ENCODE assay signal across 9 cellular contexts in genomic region chr3:49689887-49690624, GRCh38. TPM values are rescaled to one million over a fixed set of nuclear protein-coding genes. Genes with fewer than 3 reads are reported as not detected.
DNase-seq lines count a peak whose midpoint lies in the region; ATAC-seq, FAIRE-seq and TF ChIP-seq lines count a peak whose summit lies in the region.
"Not testable (repeated sequence)": the region's sequence is repeated elsewhere in the genome, so short reads cannot be mapped to it uniquely, and the experiment has no call there.
"Had no signal": no experiment of that assay in that cellular context is flagged by ENCODE, and none has a peak within 500 bp of the region (broad histone marks: within the 10 kb centered on the region; RNA-seq: fewer than 3 reads in every experiment).

No MANE protein-coding gene starts in this region.

- DNase-seq in CD4-positive, CD25-positive, alpha-beta regulatory T cell; SJCRH30; activated naive CD8-positive, alpha-beta T cell treated with anti-CD3 and anti-CD28 coated beads, Interleukin-2, amount 10 ng/mL, durations not matched to agents 7 days and 5 days; endothelial cell (ENCODE audit: low spot score); keratinocyte (ENCODE audit: low read depth, low spot score); neuronal stem cell (ENCODE audit: low spot score); thoracic aorta (ENCODE audit: low spot score): not testable (repeated sequence)

- peak overlapping the region in 2 of 3 donors; percentile 94 to 95 for H3K27ac Mint-ChIP-seq in CD4-positive, CD25-positive, alpha-beta regulatory T cell
- peak overlapping the region; percentile 95 for H3K27ac Mint-ChIP-seq in activated naive CD8-positive, alpha-beta T cell treated with anti-CD3 and anti-CD28 coated beads, Interleukin-2, amount 10 ng/mL, durations not matched to agents 7 days and 5 days
- H3K27ac Mint-ChIP-seq in endothelial cell (ENCODE audit: unreplicated experiment), result peak overlapping the region; percentile 61

- peak overlapping the region; percentile 22 for H2BK12ac ChIP-seq in neuronal stem cell (ENCODE audit: low read length)

- not testable (repeated sequence) for H4K8ac ChIP-seq in neuronal stem cell (ENCODE audit: low read depth, low read length)

- H2BK5ac ChIP-seq in neuronal stem cell (ENCODE audit: low read length), result peak overlapping the region; percentile 82

- peak overlapping the region; percentile 77 for H3K4me3 ChIP-seq in CD4-positive, CD25-positive, alpha-beta regulatory T cell (ENCODE audit: low read depth, low read length)
- H3K4me3 ChIP-seq in SJCRH30 (peak overlapping the region; percentile 99), keratinocyte (ENCODE audit: control insufficient read depth in 2 of 3, extremely low read depth in 1 of 3, insufficient read depth in 2 of 3, low read depth in 1 of 3, low read length in 3 of 3) (peak overlapping the region; percentile 83 to 92 (median 86)), neuronal stem cell (ENCODE audit: low read length in 2 of 2) (peak overlapping the region; percentile 86 to 96), thoracic aorta (peak overlapping the region; percentile 94)

- H3K14ac ChIP-seq in neuronal stem cell (ENCODE audit: low read length), result peak overlapping the region; percentile 38

- POLR2A ChIA-PET in activated naive CD8-positive, alpha-beta T cell treated with anti-CD3 and anti-CD28 coated beads, Interleukin-2, amount 10 ng/mL, durations not matched to agents 7 days and 5 days (lab: Charles Lee), result not testable (repeated sequence)

- not testable (repeated sequence) for H3K36me3 ChIP-seq in CD4-positive, CD25-positive, alpha-beta regulatory T cell (ENCODE audit: control insufficient read depth, insufficient read depth, low read length); SJCRH30; keratinocyte (ENCODE audit: control insufficient read depth in 2 of 2, extremely low read depth in 1 of 2, insufficient read depth in 2 of 2, low read length in 2 of 2); neuronal stem cell (replicated peaks in 1 of 2; ENCODE audit: control insufficient read depth in 2 of 2, insufficient read depth in 2 of 2, low read length in 2 of 2); thoracic aorta

- H2BK15ac ChIP-seq in neuronal stem cell (ENCODE audit: low read length), result not testable (repeated sequence)

- H3K9me3 Mint-ChIP-seq in CD4-positive, CD25-positive, alpha-beta regulatory T cell; activated naive CD8-positive, alpha-beta T cell treated with anti-CD3 and anti-CD28 coated beads, Interleukin-2, amount 10 ng/mL, durations not matched to agents 7 days and 5 days; endothelial cell (ENCODE audit: unreplicated experiment): not testable (repeated sequence)

- H3K4me1 Mint-ChIP-seq in CD4-positive, CD25-positive, alpha-beta regulatory T cell, result peaks cover 10 to 53% (median 33%) of the 10 kb centered on the region in 4 donors
- peaks cover 16% of the 10 kb centered on the region for H3K4me1 Mint-ChIP-seq in activated naive CD8-positive, alpha-beta T cell treated with anti-CD3 and anti-CD28 coated beads, Interleukin-2, amount 10 ng/mL, durations not matched to agents 7 days and 5 days
- H3K4me1 Mint-ChIP-seq in endothelial cell (ENCODE audit: unreplicated experiment), result peaks cover 12% of the 10 kb centered on the region

- H2BK120ac ChIP-seq in neuronal stem cell (ENCODE audit: low read depth, low read length), result not testable (repeated sequence)

- H3K79me2 ChIP-seq in keratinocyte (ENCODE audit: control insufficient read depth, insufficient read depth, low read length), result peaks cover 24% of the 10 kb centered on the region

- not testable (repeated sequence) for H4K91ac ChIP-seq in neuronal stem cell (ENCODE audit: low read depth, low read length, poor library complexity)

- dilution Hi-C loops in keratinocyte (cut with MboI; ENCODE audit: extremely low pct_ligation_motif_present, low sequenced_read_pairs), result not testable (repeated sequence)

- not testable (repeated sequence) for FAIRE-seq in keratinocyte (lab: Jason Lieb, UNC)

- H3K9me3 ChIP-seq in CD4-positive, CD25-positive, alpha-beta regulatory T cell (ENCODE audit: control insufficient read depth in 2 of 2, low read length in 2 of 2); SJCRH30 (replicated peaks); keratinocyte (ENCODE audit: control insufficient read depth, low read depth, low read length); neuronal stem cell (replicated peaks in 1 of 2; ENCODE audit: control insufficient read depth in 2 of 2, insufficient read depth in 1 of 2, low read depth in 1 of 2, low read length in 2 of 2); thoracic aorta: not testable (repeated sequence)

- H3K4me2 ChIP-seq in keratinocyte (ENCODE audit: control insufficient read depth, extremely low read depth, insufficient read depth, low read depth, low read length), result peak overlapping the region; percentile 94
- peak overlapping the region; percentile 97 for H3K4me2 ChIP-seq in neuronal stem cell (ENCODE audit: insufficient read depth, low read length, poor library complexity, severe bottlenecking)

- H3K27me3 Mint-ChIP-seq in CD4-positive, CD25-positive, alpha-beta regulatory T cell, result peaks cover 16% of the 10 kb centered on the region
- H3K27me3 Mint-ChIP-seq in activated naive CD8-positive, alpha-beta T cell treated with anti-CD3 and anti-CD28 coated beads, Interleukin-2, amount 10 ng/mL, durations not matched to agents 7 days and 5 days; endothelial cell (ENCODE audit: unreplicated experiment): not testable (repeated sequence)

- H3K18ac ChIP-seq in neuronal stem cell (ENCODE audit: low read length), result peak overlapping the region; percentile 17

- not testable (repeated sequence) for H3K36me3 Mint-ChIP-seq in CD4-positive, CD25-positive, alpha-beta regulatory T cell; activated naive CD8-positive, alpha-beta T cell treated with anti-CD3 and anti-CD28 coated beads, Interleukin-2, amount 10 ng/mL, durations not matched to agents 7 days and 5 days; endothelial cell (ENCODE audit: low read depth, unreplicated experiment)

- H3K4ac ChIP-seq in neuronal stem cell (ENCODE audit: low read length), result not testable (repeated sequence)

- peak overlapping the region; percentile 96 to 98 (median 98) for H3K4me3 Mint-ChIP-seq in CD4-positive, CD25-positive, alpha-beta regulatory T cell
- peak overlapping the region; percentile 95 for H3K4me3 Mint-ChIP-seq in activated naive CD8-positive, alpha-beta T cell treated with anti-CD3 and anti-CD28 coated beads, Interleukin-2, amount 10 ng/mL, durations not matched to agents 7 days and 5 days
- H3K4me3 Mint-ChIP-seq in endothelial cell (ENCODE audit: unreplicated experiment), result peak overlapping the region; percentile 92

- H4K20me1 ChIP-seq in keratinocyte (ENCODE audit: control insufficient read depth, extremely low read depth, insufficient read depth, low read length), result not testable (repeated sequence)

- H3K27ac ChIP-seq in CD4-positive, CD25-positive, alpha-beta regulatory T cell (ENCODE audit: insufficient read depth, low read length, poor library complexity, severe bottlenecking), result peak overlapping the region; percentile 74
- H3K27ac ChIP-seq in SJCRH30, result peak overlapping the region; percentile 37; the same call in 1 of the 2 replicates
- H3K27ac ChIP-seq in keratinocyte (ENCODE audit: control insufficient read depth, insufficient read depth, low read length), result peak overlapping the region; percentile 54
- not testable (repeated sequence) for H3K27ac ChIP-seq in neuronal stem cell (replicated peaks; ENCODE audit: low read length)
- peak overlapping the region; percentile 53 to 64 for H3K27ac ChIP-seq in thoracic aorta

- peaks cover 36% of the 10 kb centered on the region for H3K4me1 ChIP-seq in CD4-positive, CD25-positive, alpha-beta regulatory T cell (ENCODE audit: control insufficient read depth, insufficient read depth, low read length, poor library complexity, severe bottlenecking)
- not testable (repeated sequence) for H3K4me1 ChIP-seq in SJCRH30; keratinocyte (ENCODE audit: control insufficient read depth, extremely low read depth, insufficient read depth, low read length); neuronal stem cell (ENCODE audit: control insufficient read depth in 2 of 2, insufficient read depth in 1 of 2, low read depth in 1 of 2, low read length in 2 of 2)
- H3K4me1 ChIP-seq in thoracic aorta (ENCODE audit: control insufficient read depth in 1 of 2, low read depth in 2 of 2), result peaks cover 17 to 31% of the 10 kb centered on the region in 2 donors

- H3K79me1 ChIP-seq in neuronal stem cell (ENCODE audit: low read depth, low read length), result not testable (repeated sequence)

- TF ChIP-seq CTCF in endothelial cell (IDR thresholded peaks at IDR 0.05; ENCODE audit: unreplicated experiment); keratinocyte (optimal IDR thresholded peaks at IDR 0.05 in 1 of 3, IDR thresholded peaks at IDR 0.05 in 1 of 3, conservative IDR thresholded peaks at IDR 0.05 in 1 of 3; ENCODE audit: extremely low read depth in 1 of 3, insufficient read depth in 2 of 3, low read length in 3 of 3); thoracic aorta (IDR thresholded peaks at IDR 0.05): not testable (repeated sequence)

- H3K23ac ChIP-seq in neuronal stem cell (ENCODE audit: low read depth, low read length, poor library complexity), result not testable (repeated sequence)

- H3K27me3 ChIP-seq in CD4-positive, CD25-positive, alpha-beta regulatory T cell (ENCODE audit: control insufficient read depth, insufficient read depth, low read length); SJCRH30; keratinocyte (ENCODE audit: control insufficient read depth, extremely low read depth, insufficient read depth, low read length); neuronal stem cell (ENCODE audit: control insufficient read depth in 3 of 3, insufficient read depth in 3 of 3, low read depth in 1 of 3, low read length in 3 of 3); thoracic aorta (replicated peaks; ENCODE audit: insufficient read depth): not testable (repeated sequence)

- H2AFZ ChIP-seq in keratinocyte (ENCODE audit: control insufficient read depth, low read length), result peak overlapping the region; percentile 85
- peak overlapping the region; percentile 94 for H2AFZ ChIP-seq in neuronal stem cell (ENCODE audit: low read length)

- not testable (repeated sequence) for ATAC-seq in CD4-positive, CD25-positive, alpha-beta regulatory T cell (ENCODE audit: low read depth in 2 of 2); activated naive CD8-positive, alpha-beta T cell treated with anti-CD3 and anti-CD28 coated beads, Interleukin-2, amount 10 ng/mL, durations not matched to agents 7 days and 5 days (ENCODE audit: low read depth); thoracic aorta (ENCODE audit: insufficient number of reproducible peaks, low FRiP score, low read depth)
- peak; percentile 26 for ATAC-seq in HG02938 (IDR thresholded peaks at IDR 0.05; ENCODE audit: unreplicated experiment)

- peak overlapping the region; percentile 84 for H3K9ac ChIP-seq in keratinocyte (ENCODE audit: control insufficient read depth, extremely low read depth, insufficient read depth, low read length)
- peak overlapping the region; percentile 70 for H3K9ac ChIP-seq in neuronal stem cell (ENCODE audit: low read depth, low read length, poor library complexity)

- WGBS in neuronal stem cell (ENCODE audit: extremely low coverage in 2 of 2, insufficient read length in 2 of 2, insufficient replicate concordance in 1 of 2), 2 donors, result no CpG with 5 or more reads among the region's 19 CpGs

- H2AK5ac ChIP-seq in neuronal stem cell (ENCODE audit: low read depth, low read length), result peak overlapping the region; percentile 43

- H3K9me1 ChIP-seq in keratinocyte (ENCODE audit: control insufficient read depth, extremely low read depth, insufficient read depth, low read length), result not testable (repeated sequence)

RNA-seq across cellular contexts. Expression of gene RNF123, which starts 0.7 kb away (rescaled TPM):
- total RNA-seq in CD4-positive, CD25-positive, alpha-beta regulatory T cell, result 47.1 TPM
- 10 to 100 TPM in 3 of 4 donors, 1 to 10 TPM in 1; 9.8 to 16.6 (median 12.6) TPM for polyA plus RNA-seq in CD4-positive, CD25-positive, alpha-beta regulatory T cell
- 12.0 and 12.3 TPM in 2 replicates for total RNA-seq in SJCRH30 (2014; rRNA removed; shearing (Covaris generic))
- total RNA-seq in activated naive CD8-positive, alpha-beta T cell treated with anti-CD3 and anti-CD28 coated beads, Interleukin-2, amount 10 ng/mL, durations not matched to agents 7 days and 5 days, result 10 to 100 TPM; 53.2 to 56.5 TPM
- 42.3 TPM for total RNA-seq in endothelial cell (ENCODE audit: unreplicated experiment)
- 18.1 to 34.4 TPM (median 20.4 TPM) in 3 replicates for polyA plus RNA-seq in keratinocyte
- polyA plus RNA-seq in keratinocyte (2011; ENCODE audit: low read depth), result 6.2 TPM
- 17.8 and 23.9 TPM in 2 replicates for polyA plus RNA-seq in keratinocyte (2011; cell fraction: cytosol; rRNA removed)
- 54.9 and 70.7 TPM in 2 replicates for polyA plus RNA-seq in keratinocyte (2011; cell fraction: nucleus; rRNA removed)
- 19.9 and 21.6 TPM in 2 replicates for polyA plus RNA-seq in keratinocyte (2012; ENCODE audit: low replicate concordance)
- 37.7 to 56.3 TPM (median 45.8 TPM) in 3 replicates for polyA minus RNA-seq in keratinocyte
- 38.9 TPM for polyA minus RNA-seq in keratinocyte (2011; cell fraction: cytosol; rRNA and poly(A)+ RNA removed)
- polyA minus RNA-seq in keratinocyte (2011; cell fraction: nucleus; rRNA and poly(A)+ RNA removed), result 31.8 and 35.1 TPM in 2 replicates
- polyA plus RNA-seq in neuronal stem cell (2013, experiment 1 of 2), result 21.9 TPM
- 20.9 TPM for polyA plus RNA-seq in neuronal stem cell (2013, experiment 2 of 2)
- total RNA-seq in thoracic aorta, result 10 to 100 TPM; 28.3 to 29.4 TPM

RNA-seq across cellular contexts. Expression of gene MST1, which starts 0.8 kb away (rescaled TPM):
- total RNA-seq in CD4-positive, CD25-positive, alpha-beta regulatory T cell, result 4.1 TPM
- polyA plus RNA-seq in CD4-positive, CD25-positive, alpha-beta regulatory T cell, result 1 to 10 TPM in 2 of 4 donors, under 1 TPM in 2; 0.76 to 1.6 (median 0.97) TPM
- total RNA-seq in SJCRH30 (2014; rRNA removed; shearing (Covaris generic)), result 0.84 and 3.3 TPM in 2 replicates
- 10 to 100 TPM; 10.3 to 11.0 TPM for total RNA-seq in activated naive CD8-positive, alpha-beta T cell treated with anti-CD3 and anti-CD28 coated beads, Interleukin-2, amount 10 ng/mL, durations not matched to agents 7 days and 5 days
- total RNA-seq in endothelial cell (ENCODE audit: unreplicated experiment) (22.0 TPM), thoracic aorta (1 to 10 TPM; 8.3 to 9.2 TPM)
- polyA plus RNA-seq in keratinocyte, result 4.5 to 12.4 TPM (median 5.2 TPM) in 3 replicates
- polyA plus RNA-seq in keratinocyte (2011; ENCODE audit: low read depth), result 4.0 TPM
- 0.57 and 1.1 TPM in 2 replicates for polyA plus RNA-seq in keratinocyte (2011; cell fraction: cytosol; rRNA removed)
- 41.1 and 57.5 TPM in 2 replicates for polyA plus RNA-seq in keratinocyte (2011; cell fraction: nucleus; rRNA removed)
- polyA plus RNA-seq in keratinocyte (2012; ENCODE audit: low replicate concordance), result 3.9 and 17.5 TPM in 2 replicates
- polyA minus RNA-seq in keratinocyte, result 2.4 to 3.6 TPM (median 3.5 TPM) in 3 replicates
- 4.4 TPM for polyA minus RNA-seq in keratinocyte (2011; cell fraction: cytosol; rRNA and poly(A)+ RNA removed)
- polyA minus RNA-seq in keratinocyte (2011; cell fraction: nucleus; rRNA and poly(A)+ RNA removed), result 2.3 and 5.2 TPM in 2 replicates
- polyA plus RNA-seq in neuronal stem cell (2013, experiment 1 of 2), result 10.4 TPM
- 11.3 TPM for polyA plus RNA-seq in neuronal stem cell (2013, experiment 2 of 2)

RNA-seq across cellular contexts. Expression of gene APEH, which starts 15.9 kb away (rescaled TPM):
- 87.7 TPM for total RNA-seq in CD4-positive, CD25-positive, alpha-beta regulatory T cell
- 100 to 1,000 TPM; 126 to 138 (median 135) TPM for polyA plus RNA-seq in CD4-positive, CD25-positive, alpha-beta regulatory T cell
- 61.8 and 63.0 TPM in 2 replicates for total RNA-seq in SJCRH30 (2014; rRNA removed; shearing (Covaris generic))
- total RNA-seq in activated naive CD8-positive, alpha-beta T cell treated with anti-CD3 and anti-CD28 coated beads, Interleukin-2, amount 10 ng/mL, durations not matched to agents 7 days and 5 days, result 100 to 1,000 TPM; 148 to 165 TPM
- total RNA-seq in endothelial cell (ENCODE audit: unreplicated experiment) (71.1 TPM), thoracic aorta (100 to 1,000 TPM in 1 of 2 donors, 10 to 100 TPM in 1; 57.6 to 108 TPM)
- polyA plus RNA-seq in keratinocyte, result 106 to 161 TPM (median 160 TPM) in 3 replicates
- 49.4 TPM for polyA plus RNA-seq in keratinocyte (2011; ENCODE audit: low read depth)
- 123 and 150 TPM in 2 replicates for polyA plus RNA-seq in keratinocyte (2011; cell fraction: cytosol; rRNA removed)
- polyA plus RNA-seq in keratinocyte (2011; cell fraction: nucleus; rRNA removed), result 169 and 199 TPM in 2 replicates
- 80.1 and 199 TPM in 2 replicates for polyA plus RNA-seq in keratinocyte (2012; ENCODE audit: low replicate concordance)
- polyA minus RNA-seq in keratinocyte, result 227 to 334 TPM (median 296 TPM) in 3 replicates
- 229 TPM for polyA minus RNA-seq in keratinocyte (2011; cell fraction: cytosol; rRNA and poly(A)+ RNA removed)
- 131 and 135 TPM in 2 replicates for polyA minus RNA-seq in keratinocyte (2011; cell fraction: nucleus; rRNA and poly(A)+ RNA removed)
- 50.1 TPM for polyA plus RNA-seq in neuronal stem cell (2013, experiment 1 of 2)
- polyA plus RNA-seq in neuronal stem cell (2013, experiment 2 of 2), result 46.8 TPM

RNA-seq across cellular contexts. Expression of gene AMIGO3, which starts 29.4 kb away (rescaled TPM):
- total RNA-seq in CD4-positive, CD25-positive, alpha-beta regulatory T cell, result not detected
- 1 to 10 TPM in 3 of 4 donors, under 1 TPM in 1; 0.53 to 1.5 (median 1.1) TPM for polyA plus RNA-seq in CD4-positive, CD25-positive, alpha-beta regulatory T cell
- total RNA-seq in SJCRH30 (2014; rRNA removed; shearing (Covaris generic)), result 3.9 and 4.2 TPM in 2 replicates
- total RNA-seq in activated naive CD8-positive, alpha-beta T cell treated with anti-CD3 and anti-CD28 coated beads, Interleukin-2, amount 10 ng/mL, durations not matched to agents 7 days and 5 days, result 1 to 10 TPM in 1 of 2 experiments, under 1 TPM in 1; 0.61 to 2.0 TPM
- total RNA-seq in endothelial cell (ENCODE audit: unreplicated experiment) (0.56 TPM), thoracic aorta (1 to 10 TPM; 3.0 to 5.8 TPM)
- 0.02 to 0.03 TPM in 2 of 3 replicates, not detected in the other for polyA plus RNA-seq in keratinocyte
- not detected for polyA plus RNA-seq in keratinocyte (2011; ENCODE audit: low read depth)
- not detected in 2 replicates for polyA plus RNA-seq in keratinocyte (2011; cell fraction: cytosol; rRNA removed)
- 0.17 TPM in 1 of 2 replicates, not detected in the other for polyA plus RNA-seq in keratinocyte (2011; cell fraction: nucleus; rRNA removed)
- 0.07 and 0.18 TPM in 2 replicates for polyA plus RNA-seq in keratinocyte (2012; ENCODE audit: low replicate concordance)
- not detected in 3 replicates for polyA minus RNA-seq in keratinocyte
- polyA minus RNA-seq in keratinocyte (2011; cell fraction: cytosol; rRNA and poly(A)+ RNA removed), result not detected
- 0.31 TPM in 1 of 2 replicates, not detected in the other for polyA minus RNA-seq in keratinocyte (2011; cell fraction: nucleus; rRNA and poly(A)+ RNA removed)
- polyA plus RNA-seq in neuronal stem cell (2013, experiment 1 of 2), result 1.0 TPM
- polyA plus RNA-seq in neuronal stem cell (2013, experiment 2 of 2), result 0.93 TPM
- total RNA-seq: renal cortical epithelial cell had no signal

RNA-seq across cellular contexts. Expression of gene GMPPB, which starts 33.7 kb away (rescaled TPM):
- 32.1 TPM for total RNA-seq in CD4-positive, CD25-positive, alpha-beta regulatory T cell
- 10 to 100 TPM; 14.7 to 29.7 (median 16.9) TPM for polyA plus RNA-seq in CD4-positive, CD25-positive, alpha-beta regulatory T cell
- 12.9 and 14.6 TPM in 2 replicates for total RNA-seq in SJCRH30 (2014; rRNA removed; shearing (Covaris generic))
- 10 to 100 TPM; 35.4 to 39.9 TPM for total RNA-seq in activated naive CD8-positive, alpha-beta T cell treated with anti-CD3 and anti-CD28 coated beads, Interleukin-2, amount 10 ng/mL, durations not matched to agents 7 days and 5 days
- 21.3 TPM for total RNA-seq in endothelial cell (ENCODE audit: unreplicated experiment)
- polyA plus RNA-seq in keratinocyte, result 17.1 to 22.2 TPM (median 17.4 TPM) in 3 replicates
- 4.7 TPM for polyA plus RNA-seq in keratinocyte (2011; ENCODE audit: low read depth)
- polyA plus RNA-seq in keratinocyte (2011; cell fraction: cytosol; rRNA removed), result 7.7 and 11.9 TPM in 2 replicates
- polyA plus RNA-seq in keratinocyte (2011; cell fraction: nucleus; rRNA removed), result 16.7 and 20.8 TPM in 2 replicates
- polyA plus RNA-seq in keratinocyte (2012; ENCODE audit: low replicate concordance), result 9.0 and 30.1 TPM in 2 replicates
- polyA minus RNA-seq in keratinocyte, result 19.8 to 37.5 TPM (median 21.4 TPM) in 3 replicates
- polyA minus RNA-seq in keratinocyte (2011; cell fraction: cytosol; rRNA and poly(A)+ RNA removed), result 15.0 TPM
- 8.2 and 8.4 TPM in 2 replicates for polyA minus RNA-seq in keratinocyte (2011; cell fraction: nucleus; rRNA and poly(A)+ RNA removed)
- 7.4 TPM for polyA plus RNA-seq in neuronal stem cell (2013, experiment 1 of 2)
- polyA plus RNA-seq in neuronal stem cell (2013, experiment 2 of 2), result 7.4 TPM
- 10 to 100 TPM; 30.5 to 43.1 TPM for total RNA-seq in thoracic aorta
